8 cellular contexts compared by ENCODE assay signal in genomic region chr13:79895416-79895815, GRCh38.
"Had no signal": no experiment of that assay in that cellular context is flagged by ENCODE, and none has a peak within 500 bp of the region (broad histone marks: within the 10 kb centered on the region; RNA-seq: fewer than 3 reads in every experiment).

No MANE protein-coding gene starts in this region.

- H3K27ac ChIP-seq: GM23248 had no signal

- H3K9ac ChIP-seq: GM23248 had no signal

- H3K9me3 Mint-ChIP-seq: GM23338, HFFc6 had no signal

- H3K4me3 ChIP-seq: GM23248, GM23338, HAP-1 had no signal

- H3K36me3 ChIP-seq: HAP-1 had no signal

- H3K27ac Mint-ChIP-seq: GM23338, H9, HFFc6 had no signal

- DNase-seq: GM23248, GOT3, H7, H9, HCEC 1CT, HFFc6 had no signal

- H3K4me1 Mint-ChIP-seq: GM23338, H9 had no signal

- H3K9me3 ChIP-seq: HAP-1 had no signal

- H3K4me3 Mint-ChIP-seq: GM23338, H9, HFFc6 had no signal

- H3K4me2 ChIP-seq: GM23338 had no signal

- H2AFZ ChIP-seq: GM23248, GM23338 had no signal
